27 cellular contexts compared by ENCODE assay signal in genomic region chr2:34317797-34318196, GRCh38.
"Had no signal": no experiment of that assay in that cellular context is flagged by ENCODE, and none has a peak within 500 bp of the region (broad histone marks: within the 10 kb centered on the region; RNA-seq: fewer than 3 reads in every experiment).

No MANE protein-coding gene starts in this region.

- DNase-seq: activated CD4-positive, alpha-beta memory T cell treated with anti-CD3 and anti-CD28 coated beads for 36 hours; activated CD4-positive, alpha-beta T cell treated with anti-CD3 and anti-CD28 coated beads, Interleukin-2, amount 10 ng/mL, durations not matched to agents 7 days and 5 days; activated CD4-positive, CD25-positive, alpha-beta regulatory T cell; activated CD8-positive, alpha-beta memory T cell treated with anti-CD3 and anti-CD28 coated beads for 24 hours; activated effector memory CD4-positive, alpha-beta T cell treated with anti-CD3 and anti-CD28 coated beads, Interleukin-2, amount 50 U/mL, for 16 hours; activated naive CD4-positive, alpha-beta T cell treated with Interleukin-2 at 50 U/mL for 16 hours; activated naive CD8-positive, alpha-beta T cell treated with anti-CD3 and anti-CD28 coated beads, Interleukin-2, amount 50 U/mL, for 24 hours; activated T-cell treated with anti-CD3 and anti-CD28 coated beads, Interleukin-2, amount 50 U/mL, for 4 hours; amniotic stem cell; NCI-H1092; NCI-H1417; NCI-H1930; NCI-H345; NCI-H510A; NCI-H526 treated with DMSO at 0.1 percent for 48 hours; NCI-H82; Peyer's patch; SHP77; T-helper 17 cell; T-helper 9 cell had no signal

- H3K4me3 ChIP-seq: ascending aorta, Peyer's patch, SJSA1 had no signal

- H3K9me3 ChIP-seq: ascending aorta, Peyer's patch, SJSA1 had no signal

- H3K4me2 ChIP-seq: KMS-11 had no signal

- H3K4me1 ChIP-seq: ascending aorta, Peyer's patch, SJSA1 had no signal

- FAIRE-seq: TTC549 had no signal

- ATAC-seq: activated naive CD4-positive, alpha-beta T cell treated with anti-CD3 and anti-CD28 coated beads, Interleukin-2, amount 50 U/mL, for 72 hours; activated naive CD8-positive, alpha-beta T cell treated with anti-CD3 and anti-CD28 coated beads, Interleukin-2, amount 50 U/mL, for 24 hours; activated T-cell treated with anti-CD3 and anti-CD28 coated beads, Interleukin-2, amount 50 U/mL, for 4 hours; T-helper 17 cell had no signal

- H3K27ac ChIP-seq: ascending aorta, KMS-11, Peyer's patch, RWPE1, SJSA1, VCaP had no signal

- H3K36me3 ChIP-seq: ascending aorta, Peyer's patch, SJSA1 had no signal

- H3K27me3 ChIP-seq: ascending aorta, Peyer's patch, SJSA1 had no signal
